Comparison of ENCODE assay signal across 1 cellular context in genomic region chr7:116691664-116692063, GRCh38.
A peak's percentile ranks its signal among the peaks of the same experiment; 100 is the strongest.
TF ChIP-seq lines count a peak whose summit lies in the region.

No MANE protein-coding gene starts in this region.

TF ChIP-seq in HCT116, 20 proteins besides CTCF, POLR2A, EP300 and RAD21 (continued from another document):
- TF ChIP-seq SRF (IDR thresholded peaks at IDR 0.05; ENCODE audit: low read depth) (no peak), YY1 (IDR thresholded peaks at IDR 0.05; ENCODE audit: extremely low read depth, insufficient replicate concordance, low read depth, low read length) (peak; percentile 11)
